2 cellular contexts compared by ENCODE assay signal in the genomic region with DNA sequence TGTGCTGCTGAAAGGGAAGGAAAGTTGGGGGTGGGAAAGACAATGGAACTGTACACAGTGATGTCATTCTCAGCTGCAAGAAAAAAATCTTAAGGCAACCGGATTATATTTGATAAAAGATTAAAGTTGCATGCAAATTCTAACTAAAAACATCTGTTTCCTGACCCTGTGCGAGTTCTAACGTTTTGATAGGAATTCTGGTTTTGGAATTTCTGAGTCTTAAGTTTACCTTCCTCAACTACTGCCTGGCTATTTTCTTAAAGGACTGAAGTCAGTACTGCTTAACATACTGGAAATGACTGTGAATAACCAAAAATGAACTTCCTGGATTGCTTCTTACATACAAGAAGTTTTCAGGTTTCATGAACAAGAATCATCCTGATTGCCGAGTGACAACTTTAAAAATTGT.
TF ChIP-seq lines count a peak whose summit lies in the region.

No MANE protein-coding gene starts in this region.

TF ChIP-seq in GM23338, 12 proteins besides CTCF, POLR2A, EP300 and RAD21:
- TF ChIP-seq, protein P1, sequence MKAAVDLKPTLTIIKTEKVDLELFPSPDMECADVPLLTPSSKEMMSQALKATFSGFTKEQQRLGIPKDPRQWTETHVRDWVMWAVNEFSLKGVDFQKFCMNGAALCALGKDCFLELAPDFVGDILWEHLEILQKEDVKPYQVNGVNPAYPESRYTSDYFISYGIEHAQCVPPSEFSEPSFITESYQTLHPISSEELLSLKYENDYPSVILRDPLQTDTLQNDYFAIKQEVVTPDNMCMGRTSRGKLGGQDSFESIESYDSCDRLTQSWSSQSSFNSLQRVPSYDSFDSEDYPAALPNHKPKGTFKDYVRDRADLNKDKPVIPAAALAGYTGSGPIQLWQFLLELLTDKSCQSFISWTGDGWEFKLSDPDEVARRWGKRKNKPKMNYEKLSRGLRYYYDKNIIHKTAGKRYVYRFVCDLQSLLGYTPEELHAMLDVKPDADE (IDR thresholded peaks at IDR 0.05): no peak
- TF ChIP-seq ZNF462 (CRISPR knock-in tag; IDR thresholded peaks at IDR 0.05): no peak
TF ChIP-seq in GM23338: peak in this region for 0.

TF ChIP-seq in GM12878, 131 proteins besides CTCF, POLR2A, EP300 and RAD21:
- TF ChIP-seq, protein P2, sequence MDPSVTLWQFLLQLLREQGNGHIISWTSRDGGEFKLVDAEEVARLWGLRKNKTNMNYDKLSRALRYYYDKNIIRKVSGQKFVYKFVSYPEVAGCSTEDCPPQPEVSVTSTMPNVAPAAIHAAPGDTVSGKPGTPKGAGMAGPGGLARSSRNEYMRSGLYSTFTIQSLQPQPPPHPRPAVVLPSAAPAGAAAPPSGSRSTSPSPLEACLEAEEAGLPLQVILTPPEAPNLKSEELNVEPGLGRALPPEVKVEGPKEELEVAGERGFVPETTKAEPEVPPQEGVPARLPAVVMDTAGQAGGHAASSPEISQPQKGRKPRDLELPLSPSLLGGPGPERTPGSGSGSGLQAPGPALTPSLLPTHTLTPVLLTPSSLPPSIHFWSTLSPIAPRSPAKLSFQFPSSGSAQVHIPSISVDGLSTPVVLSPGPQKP (IDR thresholded peaks at IDR 0.05; ENCODE audit: low read depth, low read length): no peak
- no peak for TF ChIP-seq SIN3A (IDR thresholded peaks at IDR 0.05; ENCODE audit: low read depth, low read length)
- TF ChIP-seq SREBF1 (IDR thresholded peaks at IDR 0.05; ENCODE audit: low read length): no peak
- TF ChIP-seq CBX3 (IDR thresholded peaks at IDR 0.05; ENCODE audit: borderline replicate concordance, low read depth): no peak
- TF ChIP-seq ZNF274 (IDR thresholded peaks at IDR 0.05; ENCODE audit: insufficient read depth, insufficient read length): no peak
- TF ChIP-seq BHLHE40 (IDR thresholded peaks at IDR 0.05; ENCODE audit: borderline replicate concordance in 1 of 2, low read depth in 2 of 2, low read length in 1 of 2): no peak
- no peak for TF ChIP-seq NFXL1 (IDR thresholded peaks at IDR 0.05; ENCODE audit: borderline replicate concordance)
- TF ChIP-seq TCF12 (IDR thresholded peaks at IDR 0.05; ENCODE audit: low read depth, low read length): no peak
- TF ChIP-seq CHD1 (IDR thresholded peaks at IDR 0.05; ENCODE audit: low read depth, low read length): no peak
